In genomic region chr15:40097968-40098476, GRCh38 we compare ENCODE assay signal across 8 cellular contexts. TPM values are rescaled to one million over a fixed set of nuclear protein-coding genes. Genes with fewer than 3 reads are reported as not detected.
DNase-seq lines count a peak whose midpoint lies in the region; ATAC-seq and TF ChIP-seq lines count a peak whose summit lies in the region.

No MANE protein-coding gene starts in this region.

- peak; percentile 73 for DNase-seq in Daoy (ENCODE audit: low read depth)
- DNase-seq in ascending aorta (ENCODE audit: low spot score in 2 of 2): peak in 1 of 2 donors; percentile 85
- DNase-seq in BE2C: no peak

- H3K9ac ChIP-seq in KMS-11: peak overlapping the region; percentile 87

- peaks cover 99% of the 10 kb centered on the region for H3K4me1 ChIP-seq in KMS-11 (ENCODE audit: low read depth, poor library complexity, severe bottlenecking)
- peaks cover 45 to 77% of the 10 kb centered on the region in 2 donors for H3K4me1 ChIP-seq in ascending aorta
- H3K4me1 ChIP-seq in muscle layer of duodenum (ENCODE audit: control insufficient read depth in 1 of 2, insufficient read depth in 2 of 2, low read length in 2 of 2): peaks cover 50 to 84% of the 10 kb centered on the region in 2 donors
- peaks cover 42% of the 10 kb centered on the region for H3K4me1 ChIP-seq in BE2C

- TF ChIP-seq CTCF in KMS-11 (conservative IDR thresholded peaks at IDR 0.05; ENCODE audit: low read depth, low read length) (no peak), ascending aorta (IDR thresholded peaks at IDR 0.05) (no peak), BE2C (IDR thresholded peaks at IDR 0.05; ENCODE audit: low read depth, low read length) (no peak)

- peak overlapping the region; percentile 50; the same call in 1 of the 2 replicates for H2AFZ ChIP-seq in KMS-11 (ENCODE audit: low read depth)

- peak overlapping the region; percentile 81 for H3K4me2 ChIP-seq in KMS-11

- H3K79me2 ChIP-seq in KMS-11 (ENCODE audit: insufficient read depth, low read depth): peaks cover 22% of the 10 kb centered on the region; the same call in 1 of the 2 replicates

- H3K27me3 ChIP-seq in KMS-11 (ENCODE audit: insufficient read depth, low read depth) (no peaks in the 10 kb centered on the region), ascending aorta (no peaks in the 10 kb centered on the region), muscle layer of duodenum (ENCODE audit: low read depth, low read length) (no peaks in the 10 kb centered on the region), BE2C (no peaks in the 10 kb centered on the region)

- no peak overlapping the region for H3K4me3 ChIP-seq in KMS-11 (IDR thresholded peaks at IDR 0.05; ENCODE audit: insufficient read depth, low read depth, low read length)
- H3K4me3 ChIP-seq in ascending aorta: no peak overlapping the region
- peak overlapping the region in 1 of 2 donors; percentile 23 for H3K4me3 ChIP-seq in muscle layer of duodenum (ENCODE audit: low read depth in 1 of 2, low read length in 2 of 2)
- no peak overlapping the region for H3K4me3 ChIP-seq in BE2C (ENCODE audit: low read depth, low read length)

- H3K36me3 ChIP-seq in KMS-11 (ENCODE audit: insufficient read depth) (no peaks in the 10 kb centered on the region), ascending aorta (no peaks in the 10 kb centered on the region), muscle layer of duodenum (ENCODE audit: control insufficient read depth in 1 of 2, insufficient read depth in 2 of 2, low read length in 2 of 2) (peaks cover 0 to 5% of the 10 kb centered on the region in 2 donors), BE2C (no peaks in the 10 kb centered on the region)

- no peaks in the 10 kb centered on the region for H4K20me1 ChIP-seq in KMS-11 (ENCODE audit: insufficient read depth)

- intact Hi-C loops in ascending aorta (cut with DNase I): loop anchor here (5.0 kb wide), 1 partner anchor 176 kb away; the partner anchor contains the start of gene GPR176

- ATAC-seq in GM21381 (IDR thresholded peaks at IDR 0.05; ENCODE audit: unreplicated experiment) (no peak), GM19035 (IDR thresholded peaks at IDR 0.05; ENCODE audit: unreplicated experiment) (no peak), GM18858 (IDR thresholded peaks at IDR 0.05; ENCODE audit: unreplicated experiment) (no peak)

- peak overlapping the region; percentile 99 for H3K27ac ChIP-seq in KMS-11
- H3K27ac ChIP-seq in ascending aorta: peak overlapping the region; percentile 92
- peak overlapping the region; percentile 72 for H3K27ac ChIP-seq in muscle layer of duodenum (ENCODE audit: low read length)

- no peaks in the 10 kb centered on the region for H3K9me3 ChIP-seq in ascending aorta
- H3K9me3 ChIP-seq in muscle layer of duodenum (ENCODE audit: control insufficient read depth in 1 of 2, low read length in 2 of 2): no peaks in the 10 kb centered on the region
- H3K9me3 ChIP-seq in BE2C: no peaks in the 10 kb centered on the region

RNA-seq across cellular contexts. Expression of gene BMF, which starts 10.7 kb away (rescaled TPM):
- 2.2 and 3.7 TPM in 2 replicates for total RNA-seq in Daoy (2014; rRNA removed; shearing (Covaris generic))
- 2.2 TPM for total RNA-seq in ascending aorta
- 17.1 TPM for polyA plus RNA-seq in BE2C (2012; ENCODE audit: insufficient read depth, insufficient read length, low read depth)

RNA-seq across cellular contexts. Expression of gene SRP14, which starts 59.0 kb away (rescaled TPM):
- 242 and 260 TPM in 2 replicates for total RNA-seq in Daoy (2014; rRNA removed; shearing (Covaris generic))
- total RNA-seq in ascending aorta: 365 TPM
- 615 TPM for polyA plus RNA-seq in BE2C (2012; ENCODE audit: insufficient read depth, insufficient read length, low read depth)
